ENCODE assay signal across 20 cellular contexts in the genomic region with DNA sequence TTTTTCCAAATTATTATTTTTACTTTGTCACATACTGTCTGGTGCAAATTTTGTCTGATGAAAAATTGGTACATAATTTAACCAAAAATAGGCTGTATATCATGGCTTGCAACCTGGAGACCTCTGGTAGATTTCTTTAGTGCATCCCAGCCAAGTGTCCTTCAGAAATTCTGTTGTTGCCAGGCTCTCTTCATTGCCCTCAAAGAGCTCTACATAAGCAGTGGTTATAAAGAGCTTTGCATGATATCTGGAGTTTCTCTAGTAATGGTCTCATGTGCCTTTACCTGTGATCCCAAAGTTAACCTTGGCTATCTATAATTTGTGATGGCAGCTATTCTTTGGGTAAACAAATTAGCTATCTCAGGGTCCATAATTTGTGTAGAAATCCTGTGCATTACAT.
DNase-seq lines count a peak whose midpoint lies in the region; ATAC-seq and TF ChIP-seq lines count a peak whose summit lies in the region.
"Had no signal": no experiment of that assay in that cellular context is flagged by ENCODE, and none has a peak within 500 bp of the region (broad histone marks: within the 10 kb centered on the region; RNA-seq: fewer than 3 reads in every experiment).

No MANE protein-coding gene starts in this region.

- peaks cover 7% of the 10 kb centered on the region for H3K4me1 ChIP-seq in CD4-positive, CD25-positive, alpha-beta regulatory T cell (ENCODE audit: control insufficient read depth, insufficient read depth, low read length, poor library complexity, severe bottlenecking)
- H3K4me1 ChIP-seq in endocrine pancreas (ENCODE audit: control insufficient read depth, insufficient read depth, low read length) = no peaks in the 10 kb centered on the region
- H3K4me1 ChIP-seq in skeletal muscle tissue (ENCODE audit: control insufficient read depth in 3 of 3, insufficient read depth in 3 of 3, low read length in 3 of 3) = peaks cover 6 to 14% (median 11%) of the 10 kb centered on the region in 3 donors
- H3K4me1 ChIP-seq in foreskin keratinocyte = peaks cover 7% of the 10 kb centered on the region
- H3K4me1 ChIP-seq: BE2C had no signal

- peaks cover 60% of the 10 kb centered on the region for H3K36me3 Mint-ChIP-seq in CD4-positive, CD25-positive, alpha-beta regulatory T cell
- H3K36me3 Mint-ChIP-seq in HFFc6 (ENCODE audit: low read depth) = peaks cover 56% of the 10 kb centered on the region

- peak overlapping the region in 2 of 3 donors; percentile 77 to 89 for H3K27ac Mint-ChIP-seq in CD4-positive, CD25-positive, alpha-beta regulatory T cell
- H3K27ac Mint-ChIP-seq in HFFc6 = peak overlapping the region; percentile 66
- H3K27ac Mint-ChIP-seq: GM23338 had no signal

- peaks cover 46 to 83% (median 68%) of the 10 kb centered on the region in 4 donors for H3K4me1 Mint-ChIP-seq in CD4-positive, CD25-positive, alpha-beta regulatory T cell
- H3K4me1 Mint-ChIP-seq in HFFc6 (ENCODE audit: low read depth) = peaks cover 80% of the 10 kb centered on the region

- H3K27me3 ChIP-seq in CD4-positive, CD25-positive, alpha-beta regulatory T cell (ENCODE audit: control insufficient read depth, insufficient read depth, low read length) = no peaks in the 10 kb centered on the region
- H3K27me3 ChIP-seq in endocrine pancreas (ENCODE audit: control insufficient read depth, insufficient read depth, low read length) = no peaks in the 10 kb centered on the region
- H3K27me3 ChIP-seq in skeletal muscle tissue (ENCODE audit: control insufficient read depth in 3 of 3, insufficient read depth in 3 of 3, low read length in 3 of 3) = no peaks in the 10 kb centered on the region
- H3K27me3 ChIP-seq in foreskin keratinocyte = no peaks in the 10 kb centered on the region
- H3K27me3 ChIP-seq: BE2C had no signal

- peak overlapping the region; percentile 54 for H3K27ac ChIP-seq in CD4-positive, CD25-positive, alpha-beta regulatory T cell (ENCODE audit: insufficient read depth, low read length, poor library complexity, severe bottlenecking)
- H3K27ac ChIP-seq in skeletal muscle tissue (ENCODE audit: low read depth, low read length) (peak overlapping the region; percentile 33), foreskin keratinocyte (no peak overlapping the region)

- H3K4me3 ChIP-seq in CD4-positive, CD25-positive, alpha-beta regulatory T cell (ENCODE audit: low read depth, low read length) = no peak overlapping the region
- H3K4me3 ChIP-seq in endocrine pancreas (ENCODE audit: control insufficient read depth, insufficient read depth, low read length) = peak overlapping the region; percentile 4
- H3K4me3 ChIP-seq in skeletal muscle tissue (ENCODE audit: low read length in 3 of 3) = no peak overlapping the region
- H3K4me3 ChIP-seq: GM23338 had no signal

- no peaks in the 10 kb centered on the region for H3K27me3 Mint-ChIP-seq in CD4-positive, CD25-positive, alpha-beta regulatory T cell
- H3K27me3 Mint-ChIP-seq in HFFc6 (ENCODE audit: insufficient read depth) = peaks cover 26% of the 10 kb centered on the region
- H3K27me3 Mint-ChIP-seq: dendritic cell treated with granulocyte-macrophage colony-stimulating factor and Interleukin-4, amounts not matched to agents 40 ng/mL and 50 ng/mL, for 4 days had no signal

- peaks cover 27% of the 10 kb centered on the region for H3K36me3 ChIP-seq in CD4-positive, CD25-positive, alpha-beta regulatory T cell (ENCODE audit: control insufficient read depth, insufficient read depth, low read length)
- H3K36me3 ChIP-seq in endocrine pancreas (ENCODE audit: control insufficient read depth, insufficient read depth, low read length) (no peaks in the 10 kb centered on the region), skeletal muscle tissue (ENCODE audit: control insufficient read depth in 3 of 3, insufficient read depth in 3 of 3, low read length in 3 of 3) (no peaks in the 10 kb centered on the region)
- H3K36me3 ChIP-seq: BE2C had no signal

- H3K9ac ChIP-seq in endocrine pancreas (ENCODE audit: control insufficient read depth, insufficient read depth, low read length) (no peak overlapping the region), skeletal muscle tissue (ENCODE audit: low read depth in 1 of 3, low read length in 3 of 3) (no peak overlapping the region)

- no peak for DNase-seq in CD4-positive, CD25-positive, alpha-beta regulatory T cell
- DNase-seq in HFFc6 = no peak
- DNase-seq in SIG-M5 treated with dmso at 0.1 percent for 504 hours (lab: John Stamatoyannopoulos, UW; ENCODE audit: unreplicated experiment) = no peak
- DNase-seq in foreskin keratinocyte = no peak
- DNase-seq: activated gamma-delta T cell treated with Interleukin-2 at 50 U/mL for 16 hours; BE2C; DMS 273 treated with DMSO at 0.1 percent for 48 hours; erythroblast; glutamatergic neuron; IMR-90; NCI-H2029 treated with DMSO at 0.1 percent for 48 hours; NCI-H510A treated with DMSO at 0.1 percent for 48 hours; retina; stimulated activated CD4-positive, alpha-beta T cell treated with anti-CD3 and anti-CD28 coated beads, Interleukin-1b, Interleukin-23, amount 100 ng/mL, for 48 hours had no signal

- no peaks in the 10 kb centered on the region for H3K9me3 ChIP-seq in CD4-positive, CD25-positive, alpha-beta regulatory T cell (ENCODE audit: control insufficient read depth in 2 of 2, low read length in 2 of 2)
- H3K9me3 ChIP-seq in endocrine pancreas (ENCODE audit: control insufficient read depth, low read length) (no peaks in the 10 kb centered on the region), skeletal muscle tissue (ENCODE audit: control insufficient read depth in 3 of 3, low read length in 3 of 3) (no peaks in the 10 kb centered on the region)
- H3K9me3 ChIP-seq: BE2C had no signal

- H3K9me3 Mint-ChIP-seq in CD4-positive, CD25-positive, alpha-beta regulatory T cell = peaks cover 0 to 10% (median 2%) of the 10 kb centered on the region in 7 donors
- peaks cover 23% of the 10 kb centered on the region for H3K9me3 Mint-ChIP-seq in HFFc6
- H3K9me3 Mint-ChIP-seq: GM23338 had no signal

- TF ChIP-seq CTCF in HFFc6 (IDR thresholded peaks at IDR 0.05) = no peak
- no peak for TF ChIP-seq CTCF in foreskin keratinocyte (conservative IDR thresholded peaks at IDR 0.05)

- ATAC-seq in CD4-positive, CD25-positive, alpha-beta regulatory T cell (ENCODE audit: low read depth in 2 of 2) = no peak
- no peak for ATAC-seq in foreskin keratinocyte
- ATAC-seq in GM18870 (IDR thresholded peaks at IDR 0.05; ENCODE audit: unreplicated experiment) = no peak

- peak overlapping the region in 2 of 4 donors; percentile 9 to 22 for H3K4me3 Mint-ChIP-seq in CD4-positive, CD25-positive, alpha-beta regulatory T cell
- H3K4me3 Mint-ChIP-seq in HFFc6 = no peak overlapping the region
- H3K4me3 Mint-ChIP-seq: dendritic cell treated with granulocyte-macrophage colony-stimulating factor and Interleukin-4, amounts not matched to agents 40 ng/mL and 50 ng/mL, for 4 days; GM23338; neural crest cell had no signal
